Comparison of ENCODE assay signal across 2 cellular contexts in genomic region chr4:156958276-156959074, GRCh38.
TF ChIP-seq lines count a peak whose summit lies in the region.

No MANE protein-coding gene starts in this region.

TF ChIP-seq in liver, 16 proteins besides CTCF, POLR2A, EP300 and RAD21:
- peak; percentile 13 for TF ChIP-seq ZBTB33 (IDR thresholded peaks at IDR 0.05)
- no peak for TF ChIP-seq ATF3 (IDR thresholded peaks at IDR 0.05)

TF ChIP-seq in HepG2, 621 proteins besides CTCF, POLR2A, EP300 and RAD21:
- TF ChIP-seq SRF (IDR thresholded peaks at IDR 0.05; ENCODE audit: low read depth, low read length) = no peak
- TF ChIP-seq MAFF (IDR thresholded peaks at IDR 0.05; ENCODE audit: low read depth, low read length) = no peak
- TF ChIP-seq THAP8 (CRISPR knock-in tag; IDR thresholded peaks at IDR 0.05; ENCODE audit: borderline replicate concordance) = no peak
- no peak for TF ChIP-seq TAF15 (IDR thresholded peaks at IDR 0.05; ENCODE audit: low read depth, low read length, poor library complexity, severe bottlenecking)
- TF ChIP-seq ZFAT (CRISPR knock-in tag; conservative IDR thresholded peaks at IDR 0.05) = no peak
- TF ChIP-seq ZNF34 (CRISPR knock-in tag; IDR thresholded peaks at IDR 0.05; ENCODE audit: borderline replicate concordance) = no peak
- no peak for TF ChIP-seq ZNF24 (IDR thresholded peaks at IDR 0.05)
- no peak for TF ChIP-seq NR2F2 (IDR thresholded peaks at IDR 0.05; ENCODE audit: borderline replicate concordance, low read depth)
